ENCODE assay signal across 25 cellular contexts in genomic region chr20:24703284-24703610, GRCh38.
"Had no signal": no experiment of that assay in that cellular context is flagged by ENCODE, and none has a peak within 500 bp of the region (broad histone marks: within the 10 kb centered on the region; RNA-seq: fewer than 3 reads in every experiment).

No MANE protein-coding gene starts in this region.

- H3K9me3 ChIP-seq: heart right ventricle, lower lobe of right lung, pancreas, psoas muscle, suprapubic skin, thoracic aorta, tibial artery, uterus had no signal

- H3K4me3 ChIP-seq: heart right ventricle, hepatocyte, lower lobe of right lung, pancreas, psoas muscle, skin epidermis, suprapubic skin, thoracic aorta, tibial artery, uterus had no signal

- DNase-seq: heart right ventricle; kidney glomerular epithelial cell; left cardiac atrium; left ventricle myocardium superior; lower lobe of right lung; mammary epithelial cell; mesenchymal stem cell; nucleus accumbens; pancreas; psoas muscle; stimulated activated CD4-positive, alpha-beta T cell treated with anti-CD3 and anti-CD28 coated beads, Interleukin-12 subunit alpha, Interleukin-12 subunit beta, amount 100 ng/mL, for 4 hours; stimulated activated CD4-positive, alpha-beta T cell treated with anti-CD3 and anti-CD28 coated beads, Interleukin-15, amount 100 ng/mL, for 24 hours; stimulated activated CD4-positive, alpha-beta T cell treated with anti-CD3 and anti-CD28 coated beads, Interleukin-2, amount 100 ng/mL, for 24 hours; stimulated activated CD4-positive, alpha-beta T cell treated with anti-CD3 and anti-CD28 coated beads, Interleukin-4, amount 100 ng/mL, for 1 hour; tibial artery; trophoblast cell; uterus had no signal

- H3K27ac ChIP-seq: heart right ventricle, hepatocyte, lower lobe of right lung, pancreas, psoas muscle, skin epidermis, suprapubic skin, thoracic aorta, tibial artery, uterus had no signal

- H3K4me1 ChIP-seq: heart right ventricle, lower lobe of right lung, pancreas, psoas muscle, suprapubic skin, tibial artery, uterus had no signal

- H3K36me3 ChIP-seq: heart right ventricle, lower lobe of right lung, pancreas, suprapubic skin, thoracic aorta, tibial artery, uterus had no signal

- H3K27me3 ChIP-seq: hepatocyte, pancreas, uterus had no signal

- ATAC-seq: heart right ventricle; left cardiac atrium; left lobe of liver; left ventricle myocardium superior; lower lobe of right lung; naive thymus-derived CD8-positive, alpha-beta T cell; pancreas; psoas muscle; sciatic nerve; stimulated activated effector memory CD8-positive, alpha-beta T cell treated with anti-CD3 and anti-CD28 coated beads, Interleukin-12 subunit alpha, Interleukin-12 subunit beta, amount 100 ng/mL, for 72 hours had no signal
